1 cellular context compared by ENCODE assay signal in genomic region chr18:321839-322467, GRCh38.
TF ChIP-seq lines count a peak whose summit lies in the region.

No MANE protein-coding gene starts in this region.

TF ChIP-seq in IMR-90, 13 proteins besides CTCF, POLR2A, EP300 and RAD21:
- no peak for TF ChIP-seq CEBPB (IDR thresholded peaks at IDR 0.05; ENCODE audit: low read depth, low read length)
- no peak for TF ChIP-seq FOS (IDR thresholded peaks at IDR 0.05; ENCODE audit: low read depth, low read length)
- TF ChIP-seq RCOR1 (IDR thresholded peaks at IDR 0.05; ENCODE audit: insufficient replicate concordance, low read length), result no peak
- TF ChIP-seq CHD1 (IDR thresholded peaks at IDR 0.05; ENCODE audit: low read depth, low read length), result no peak
- TF ChIP-seq, protein P1, sequence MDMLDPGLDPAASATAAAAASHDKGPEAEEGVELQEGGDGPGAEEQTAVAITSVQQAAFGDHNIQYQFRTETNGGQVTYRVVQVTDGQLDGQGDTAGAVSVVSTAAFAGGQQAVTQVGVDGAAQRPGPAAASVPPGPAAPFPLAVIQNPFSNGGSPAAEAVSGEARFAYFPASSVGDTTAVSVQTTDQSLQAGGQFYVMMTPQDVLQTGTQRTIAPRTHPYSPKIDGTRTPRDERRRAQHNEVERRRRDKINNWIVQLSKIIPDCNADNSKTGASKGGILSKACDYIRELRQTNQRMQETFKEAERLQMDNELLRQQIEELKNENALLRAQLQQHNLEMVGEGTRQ (IDR thresholded peaks at IDR 0.05; ENCODE audit: low read depth, low read length), result no peak
- no peak for TF ChIP-seq RFX5 (IDR thresholded peaks at IDR 0.05; ENCODE audit: low read depth, low read length)
- TF ChIP-seq ELK1 (IDR thresholded peaks at IDR 0.05; ENCODE audit: borderline replicate concordance, low read depth, low read length), result no peak
- TF ChIP-seq BHLHE40 (IDR thresholded peaks at IDR 0.05; ENCODE audit: low read depth, low read length), result no peak
- TF ChIP-seq MAZ (IDR thresholded peaks at IDR 0.05; ENCODE audit: borderline replicate concordance, low read depth, low read length), result no peak
